Comparison of ENCODE assay signal across 12 cellular contexts in genomic region chr11:120807414-120808150, GRCh38.
DNase-seq lines count a peak whose midpoint lies in the region; ATAC-seq, FAIRE-seq and TF ChIP-seq lines count a peak whose summit lies in the region.
"Had no signal": no experiment of that assay in that cellular context is flagged by ENCODE, and none has a peak within 500 bp of the region (broad histone marks: within the 10 kb centered on the region; RNA-seq: fewer than 3 reads in every experiment).

No MANE protein-coding gene starts in this region.

- in situ Hi-C loops in HepG2 (cut with HindIII; ENCODE audit: extremely low pct_ligation_motif_present, low pct_unique_long_range_greater_than_20kb) = loop anchor here (10.0 kb wide), 1 partner anchor 293 kb away; the partner anchor contains the start of gene GRIK4

- peak overlapping the region; percentile 13; the same call in 1 of the 2 replicates for H3K4me2 ChIP-seq in HepG2 (ENCODE audit: low read depth, low read length)

- peak; percentile 47 for FAIRE-seq in HepG2 (lab: Jason Lieb, UNC)

- TF ChIP-seq EP300 in HepG2 (IDR thresholded peaks at IDR 0.05; ENCODE audit: low read depth in 2 of 2, low read length in 2 of 2) = no peak
- TF ChIP-seq EP300 in HepG2 (CRISPR knock-in tag; IDR thresholded peaks at IDR 0.05; ENCODE audit: borderline replicate concordance) = no peak

- H3K27ac ChIP-seq in HepG2 (ENCODE audit: extremely low read length, insufficient read depth, low read length) (peak overlapping the region; percentile 76), right lobe of liver (no peak overlapping the region), colonic mucosa (no peak overlapping the region), testis (no peak overlapping the region)

- 72% methylated on average over 12 of the region's 13 CpGs for WGBS in HepG2 (ENCODE audit: low lambda C conversion rate)
- WGBS in right lobe of liver (ENCODE audit: insufficient coverage, low coverage, low lambda C conversion rate, missing lambda C conversion rate) = 63% methylated on average over 8 of the region's 13 CpGs
- WGBS in testis, 2 donors = 90 to 92% methylated on average over 13 of the region's 13 CpGs

- peak; percentile 24 for ATAC-seq in HepG2
- no peak for ATAC-seq in right lobe of liver
- no peak for ATAC-seq in GM19467 (IDR thresholded peaks at IDR 0.05; ENCODE audit: unreplicated experiment)
- ATAC-seq: activated CD8-positive, alpha-beta T cell treated with anti-CD3 and anti-CD28 coated beads, Interleukin-2, amount 10 ng/mL, durations not matched to agents 7 days and 5 days; left colon had no signal

- TF ChIP-seq CTCF in HepG2 (CRISPR knock-in tag; IDR thresholded peaks at IDR 0.05) (no peak), right lobe of liver (IDR thresholded peaks at IDR 0.05) (no peak), colonic mucosa (IDR thresholded peaks at IDR 0.05) (no peak), testis (IDR thresholded peaks at IDR 0.05) (no peak)

- no peak for TF ChIP-seq RAD21 in HepG2 (CRISPR knock-in tag; IDR thresholded peaks at IDR 0.05)

- no peak overlapping the region for H3K4me3 ChIP-seq in HepG2 (replicated peaks in 1 of 3; ENCODE audit: insufficient read depth in 1 of 3, low read depth in 2 of 3, low read length in 3 of 3)
- no peak overlapping the region for H3K4me3 ChIP-seq in right lobe of liver
- no peak overlapping the region for H3K4me3 ChIP-seq in colonic mucosa
- H3K4me3 ChIP-seq in testis = no peak overlapping the region

- TF ChIP-seq POLR2A in HepG2 (IDR thresholded peaks at IDR 0.05; ENCODE audit: insufficient read depth in 1 of 2, low read depth in 2 of 2, low read length in 2 of 2) (no peak), right lobe of liver (IDR thresholded peaks at IDR 0.05) (no peak), testis (IDR thresholded peaks at IDR 0.05) (no peak)

- H2AFZ ChIP-seq in HepG2 (ENCODE audit: low read length) = no peak overlapping the region

- H3K79me2 ChIP-seq in HepG2 (ENCODE audit: insufficient read depth, low read length) = no peaks in the 10 kb centered on the region

- H3K36me3 ChIP-seq in HepG2 (replicated peaks in 1 of 2; ENCODE audit: control insufficient read depth in 1 of 2, insufficient read depth in 2 of 2, low read length in 2 of 2) (no peaks in the 10 kb centered on the region), right lobe of liver (no peaks in the 10 kb centered on the region), colonic mucosa (no peaks in the 10 kb centered on the region), testis (ENCODE audit: low read depth, missing control alignments) (no peaks in the 10 kb centered on the region)

- H3K9ac ChIP-seq in HepG2 (ENCODE audit: insufficient read depth, low read depth, low read length) (no peak overlapping the region), colonic mucosa (ENCODE audit: low read depth in 2 of 2, low read length in 2 of 2) (no peak overlapping the region)

- POLR2A ChIA-PET in HepG2 (lab: Yijun Ruan, JAX) = interaction anchor here (2.5 kb wide), 1 partner anchor 11 kb away, joined by 23 read pairs; no protein-coding TSS in a partner anchor

- H3K4me1 ChIP-seq in HepG2 (ENCODE audit: insufficient read depth, low read length) (peaks cover 56% of the 10 kb centered on the region), right lobe of liver (peaks cover 0 to 11% (median 2%) of the 10 kb centered on the region in 4 donors), colonic mucosa (no peaks in the 10 kb centered on the region), testis (no peaks in the 10 kb centered on the region)

- no TSS peak for BruUV-seq in HepG2 (replicated peaks; lab: Mats Ljungman, UMichigan)

- intact Hi-C loops in HepG2 (cut with micrococcal nuclease; ENCODE audit: unreplicated experiment) (loop anchor here (10.0 kb wide), 1 partner anchor 293 kb away; the partner anchor contains the start of gene GRIK4), right lobe of liver (cut with DNase I) (no loop called here), colonic mucosa (cut with DNase I) (loop anchor here (10.0 kb wide), 2 partner anchors 123 to 293 kb away; partner anchors contain the start of gene GRIK4), testis (cut with DNase I; ENCODE audit: low total_unique reads) (loop anchor here (10.0 kb wide), 1 partner anchor 293 kb away; the partner anchor contains the start of gene GRIK4)

- DNase-seq in HepG2 (ENCODE audit: low spot score) (peak; percentile 60), right lobe of liver (no peak), amniotic epithelial cell (ENCODE audit: low read depth) (peak; percentile 87), iPS DF 19.7 (ENCODE audit: low read depth, low spot score) (peak; percentile 35), colonic mucosa (no peak), testis (no peak)
- no peak for DNase-seq in stimulated activated CD8-positive, alpha-beta memory T cell treated with anti-CD3 and anti-CD28 coated beads, Interleukin-4, amount 100 ng/mL, for 48 hours
- DNase-seq: activated CD8-positive, alpha-beta T cell treated with anti-CD3 and anti-CD28 coated beads, Interleukin-2, amount 10 ng/mL, durations not matched to agents 7 days and 5 days; cerebellar nuclear complex; Kasumi-1; left colon had no signal

- CTCF ChIA-PET in HepG2 (lab: Yijun Ruan, JAX; ENCODE audit: low intra/inter-chr PET ratio, low total read pairs) = no interaction called here

- H4K20me1 ChIP-seq in HepG2 (ENCODE audit: insufficient read depth, low read length) = no peaks in the 10 kb centered on the region

- no peaks in the 10 kb centered on the region for H3K27me3 ChIP-seq in HepG2 (ENCODE audit: control insufficient read depth in 1 of 2, insufficient read depth in 2 of 2, low read length in 2 of 2)
- no peaks in the 10 kb centered on the region for H3K27me3 ChIP-seq in right lobe of liver
- no peaks in the 10 kb centered on the region for H3K27me3 ChIP-seq in colonic mucosa
- no peaks in the 10 kb centered on the region for H3K27me3 ChIP-seq in testis

- H3K9me3 ChIP-seq in HepG2 (ENCODE audit: low read length) (no peaks in the 10 kb centered on the region), right lobe of liver (no peaks in the 10 kb centered on the region), colonic mucosa (no peaks in the 10 kb centered on the region), testis (no peaks in the 10 kb centered on the region)

TF ChIP-seq in HepG2, 621 proteins besides CTCF, POLR2A, EP300 and RAD21 (continues in another document):
- TF ChIP-seq ZSCAN9 (CRISPR knock-in tag; IDR thresholded peaks at IDR 0.05; ENCODE audit: borderline replicate concordance) (no peak), JUND (CRISPR knock-in tag; IDR thresholded peaks at IDR 0.05) (peak; percentile 92), ZNF749 (CRISPR knock-in tag; IDR thresholded peaks at IDR 0.05; ENCODE audit: borderline replicate concordance) (no peak), GATAD2A (CRISPR knock-in tag; IDR thresholded peaks at IDR 0.05) (peak; percentile 65; the same call in 1 of the 2 replicates), TEAD3 (CRISPR knock-in tag; optimal IDR thresholded peaks at IDR 0.05; ENCODE audit: borderline replicate concordance) (peak; percentile 56), HNRNPK (IDR thresholded peaks at IDR 0.05; ENCODE audit: low read depth, low read length, poor library complexity, severe bottlenecking) (no peak), TOE1 (CRISPR knock-in tag; IDR thresholded peaks at IDR 0.05) (no peak), GRHL1 (CRISPR knock-in tag; conservative IDR thresholded peaks at IDR 0.05) (no peak), FOXO4 (CRISPR knock-in tag; conservative IDR thresholded peaks at IDR 0.05) (0 out of 2 replicates have a peak, but pooled peaks have one; percentile 61), TIGD3 (CRISPR knock-in tag; IDR thresholded peaks at IDR 0.05; ENCODE audit: borderline replicate concordance) (no peak), KMT2A (CRISPR knock-in tag; IDR thresholded peaks at IDR 0.05) (no peak), IRF2 (CRISPR knock-in tag; IDR thresholded peaks at IDR 0.05) (no peak), ZNF557 (CRISPR knock-in tag; IDR thresholded peaks at IDR 0.05) (no peak), ZNF780A (CRISPR knock-in tag; IDR thresholded peaks at IDR 0.05) (no peak), SP5 (CRISPR knock-in tag; IDR thresholded peaks at IDR 0.05; ENCODE audit: borderline replicate concordance, low read depth) (0 out of 2 replicates have a peak, but pooled peaks have one; percentile 7), FOSL2 (CRISPR knock-in tag; IDR thresholded peaks at IDR 0.05) (peak; percentile 94)

Comparison
In these comparisons a context has a peak if more than half of its experiments do, and no peak if none do; other contexts are left out.
1. DNase-seq: peak in HepG2 (single experiment), amniotic epithelial cell (single experiment) and iPS DF 19.7 (single experiment); none in right lobe of liver (0 of 3), colonic mucosa (single experiment), testis (single experiment) and stimulated activated CD8-positive, alpha-beta memory T cell treated with anti-CD3 and anti-CD28 coated beads, Interleukin-4, amount 100 ng/mL, for 48 hours (single experiment).
2. intact Hi-C loops: an anchor here in HepG2 (10.0 kb wide), colonic mucosa (10.0 kb wide) and testis (10.0 kb wide); none called in right lobe of liver.